1 cellular context compared by ENCODE assay signal in the genomic region with DNA sequence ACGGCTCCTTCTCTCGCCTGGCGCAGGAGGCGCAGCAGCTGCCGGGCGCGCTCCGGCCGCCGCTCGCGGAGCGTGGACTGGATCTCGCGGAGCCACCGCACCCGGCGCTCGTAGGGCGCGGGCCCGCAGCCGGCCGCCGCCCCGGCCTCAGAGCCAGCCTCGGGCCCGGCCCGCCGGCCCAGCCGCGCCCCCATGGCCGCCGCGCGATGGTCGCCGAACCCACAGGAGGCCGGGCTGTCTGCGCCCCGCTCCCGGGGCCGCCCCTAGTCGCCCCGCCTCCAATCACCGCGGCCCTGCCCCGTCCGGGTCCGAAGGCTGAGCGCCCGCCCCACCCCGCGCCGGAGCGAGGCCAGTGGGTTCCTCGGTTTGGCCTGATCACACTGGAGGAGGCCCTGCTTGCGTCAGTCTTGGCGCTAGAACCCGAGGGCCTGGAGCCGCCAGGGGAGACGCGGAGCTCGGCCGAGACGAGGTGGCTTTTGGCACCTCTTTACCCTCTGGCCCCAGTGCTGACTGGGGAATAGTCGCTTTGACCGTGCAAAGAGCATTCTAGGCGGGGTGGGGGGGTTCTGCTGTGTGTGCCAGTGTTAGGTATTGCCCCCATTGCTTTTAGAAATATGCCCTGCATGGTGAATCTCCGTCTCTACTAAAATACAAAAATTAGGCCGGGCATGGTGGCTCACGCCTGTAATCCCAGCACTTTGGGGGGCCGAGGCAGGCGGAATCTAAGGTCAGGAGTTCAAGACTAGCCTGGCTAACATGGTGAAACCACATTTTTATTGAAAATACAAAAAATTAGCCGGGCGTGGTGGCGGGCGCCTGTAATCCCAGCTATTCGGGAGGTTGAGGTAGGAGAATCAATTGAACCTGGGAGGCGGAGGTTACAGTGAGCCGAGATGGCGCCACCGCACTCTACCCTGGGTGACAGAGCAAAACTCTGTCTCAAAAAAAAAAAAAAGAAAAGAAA.
TF ChIP-seq lines count a peak whose summit lies in the region.

A gene with protein sequence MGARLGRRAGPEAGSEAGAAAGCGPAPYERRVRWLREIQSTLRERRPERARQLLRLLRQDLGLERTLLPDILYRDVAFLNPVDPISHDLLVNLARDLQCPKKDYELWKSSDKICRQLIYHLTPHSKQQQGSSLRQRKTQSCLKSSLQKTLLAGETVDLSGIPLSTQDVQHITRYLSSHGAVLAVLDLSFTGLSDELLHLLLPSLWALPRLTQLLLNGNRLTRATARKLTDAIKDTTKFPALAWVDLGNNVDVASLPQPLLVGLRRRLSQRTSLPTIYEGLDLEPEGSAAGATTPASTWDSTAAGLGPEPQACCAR (minus strand): TSS at position 228 of the 964 bp plus-strand sequence. CDS start 34 bp downstream, at position 194.

TF ChIP-seq in HepG2, 621 proteins besides CTCF, POLR2A, EP300 and RAD21 (continued from another document and continues in another):
- TF ChIP-seq, protein P1, sequence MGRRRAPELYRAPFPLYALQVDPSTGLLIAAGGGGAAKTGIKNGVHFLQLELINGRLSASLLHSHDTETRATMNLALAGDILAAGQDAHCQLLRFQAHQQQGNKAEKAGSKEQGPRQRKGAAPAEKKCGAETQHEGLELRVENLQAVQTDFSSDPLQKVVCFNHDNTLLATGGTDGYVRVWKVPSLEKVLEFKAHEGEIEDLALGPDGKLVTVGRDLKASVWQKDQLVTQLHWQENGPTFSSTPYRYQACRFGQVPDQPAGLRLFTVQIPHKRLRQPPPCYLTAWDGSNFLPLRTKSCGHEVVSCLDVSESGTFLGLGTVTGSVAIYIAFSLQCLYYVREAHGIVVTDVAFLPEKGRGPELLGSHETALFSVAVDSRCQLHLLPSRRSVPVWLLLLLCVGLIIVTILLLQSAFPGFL (CRISPR knock-in tag; IDR thresholded peaks at IDR 0.05), result no peak
- TF ChIP-seq, protein P2, sequence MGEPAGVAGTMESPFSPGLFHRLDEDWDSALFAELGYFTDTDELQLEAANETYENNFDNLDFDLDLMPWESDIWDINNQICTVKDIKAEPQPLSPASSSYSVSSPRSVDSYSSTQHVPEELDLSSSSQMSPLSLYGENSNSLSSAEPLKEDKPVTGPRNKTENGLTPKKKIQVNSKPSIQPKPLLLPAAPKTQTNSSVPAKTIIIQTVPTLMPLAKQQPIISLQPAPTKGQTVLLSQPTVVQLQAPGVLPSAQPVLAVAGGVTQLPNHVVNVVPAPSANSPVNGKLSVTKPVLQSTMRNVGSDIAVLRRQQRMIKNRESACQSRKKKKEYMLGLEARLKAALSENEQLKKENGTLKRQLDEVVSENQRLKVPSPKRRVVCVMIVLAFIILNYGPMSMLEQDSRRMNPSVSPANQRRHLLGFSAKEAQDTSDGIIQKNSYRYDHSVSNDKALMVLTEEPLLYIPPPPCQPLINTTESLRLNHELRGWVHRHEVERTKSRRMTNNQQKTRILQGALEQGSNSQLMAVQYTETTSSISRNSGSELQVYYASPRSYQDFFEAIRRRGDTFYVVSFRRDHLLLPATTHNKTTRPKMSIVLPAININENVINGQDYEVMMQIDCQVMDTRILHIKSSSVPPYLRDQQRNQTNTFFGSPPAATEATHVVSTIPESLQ (CRISPR knock-in tag; conservative IDR thresholded peaks at IDR 0.05), result no peak
- TF ChIP-seq NFIC (IDR thresholded peaks at IDR 0.05; ENCODE audit: low read length) (0 out of 2 replicates have a peak, but pooled peaks have one; percentile 50), WIZ (CRISPR knock-in tag; IDR thresholded peaks at IDR 0.05) (no peak), HMG20A (CRISPR knock-in tag; IDR thresholded peaks at IDR 0.05; ENCODE audit: borderline replicate concordance) (peak; percentile 46; the same call in 1 of the 2 replicates), ZNF724P (CRISPR knock-in tag; IDR thresholded peaks at IDR 0.05; ENCODE audit: borderline replicate concordance) (no peak; the same call in 1 of the 2 replicates), NR2F6 (IDR thresholded peaks at IDR 0.05) (no peak), NR2F6 (CRISPR knock-in tag; IDR thresholded peaks at IDR 0.05) (peak; percentile 72), TAF1 (CRISPR knock-in tag; IDR thresholded peaks at IDR 0.05) (peak; percentile 89), ZNF274 (CRISPR knock-in tag; IDR thresholded peaks at IDR 0.05) (no peak), ZNF256 (CRISPR knock-in tag; conservative IDR thresholded peaks at IDR 0.05) (no peak), KMT2A (CRISPR knock-in tag; IDR thresholded peaks at IDR 0.05) (no peak), ZBTB42 (CRISPR knock-in tag; IDR thresholded peaks at IDR 0.05) (no peak), HDAC6 (IDR thresholded peaks at IDR 0.05; ENCODE audit: low read depth, low read length) (no peak), TBL1XR1 (IDR thresholded peaks at IDR 0.05; ENCODE audit: borderline replicate concordance, low read length, partially characterized antibody) (no peak), U2AF1 (optimal IDR thresholded peaks at IDR 0.05; ENCODE audit: low read depth, low read length) (no peak), ZNF501 (CRISPR knock-in tag; IDR thresholded peaks at IDR 0.05) (peak; percentile 51), ZNF143 (CRISPR knock-in tag; IDR thresholded peaks at IDR 0.05) (no peak), ELF3 (CRISPR knock-in tag; IDR thresholded peaks at IDR 0.05) (peak; percentile 79), ZNF563 (CRISPR knock-in tag; IDR thresholded peaks at IDR 0.05) (no peak), ZNF333 (CRISPR knock-in tag; IDR thresholded peaks at IDR 0.05; ENCODE audit: borderline replicate concordance) (no peak), SP2 (CRISPR knock-in tag; IDR thresholded peaks at IDR 0.05) (0 out of 2 replicates have a peak, but pooled peaks have one; percentile 11), ZNF343 (CRISPR knock-in tag; IDR thresholded peaks at IDR 0.05) (0 out of 2 replicates have a peak, but pooled peaks have one; percentile 29), SIN3A (IDR thresholded peaks at IDR 0.05; ENCODE audit: borderline replicate concordance, low read depth, low read length) (peak; percentile 49; the same call in 1 of the 2 replicates), ZNF468 (CRISPR knock-in tag; IDR thresholded peaks at IDR 0.05) (no peak), ZFP41 (CRISPR knock-in tag; IDR thresholded peaks at IDR 0.05; ENCODE audit: borderline replicate concordance) (no peak)
- TF ChIP-seq, protein P3, sequence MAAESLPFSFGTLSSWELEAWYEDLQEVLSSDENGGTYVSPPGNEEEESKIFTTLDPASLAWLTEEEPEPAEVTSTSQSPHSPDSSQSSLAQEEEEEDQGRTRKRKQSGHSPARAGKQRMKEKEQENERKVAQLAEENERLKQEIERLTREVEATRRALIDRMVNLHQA (CRISPR knock-in tag; IDR thresholded peaks at IDR 0.05), result no peak
- TF ChIP-seq, protein P4, sequence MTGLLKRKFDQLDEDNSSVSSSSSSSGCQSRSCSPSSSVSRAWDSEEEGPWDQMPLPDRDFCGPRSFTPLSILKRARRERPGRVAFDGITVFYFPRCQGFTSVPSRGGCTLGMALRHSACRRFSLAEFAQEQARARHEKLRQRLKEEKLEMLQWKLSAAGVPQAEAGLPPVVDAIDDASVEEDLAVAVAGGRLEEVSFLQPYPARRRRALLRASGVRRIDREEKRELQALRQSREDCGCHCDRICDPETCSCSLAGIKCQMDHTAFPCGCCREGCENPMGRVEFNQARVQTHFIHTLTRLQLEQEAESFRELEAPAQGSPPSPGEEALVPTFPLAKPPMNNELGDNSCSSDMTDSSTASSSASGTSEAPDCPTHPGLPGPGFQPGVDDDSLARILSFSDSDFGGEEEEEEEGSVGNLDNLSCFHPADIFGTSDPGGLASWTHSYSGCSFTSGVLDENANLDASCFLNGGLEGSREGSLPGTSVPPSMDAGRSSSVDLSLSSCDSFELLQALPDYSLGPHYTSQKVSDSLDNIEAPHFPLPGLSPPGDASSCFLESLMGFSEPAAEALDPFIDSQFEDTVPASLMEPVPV (CRISPR knock-in tag; IDR thresholded peaks at IDR 0.05), result peak; percentile 52; the same call in 1 of the 2 replicates
- TF ChIP-seq, protein P5, sequence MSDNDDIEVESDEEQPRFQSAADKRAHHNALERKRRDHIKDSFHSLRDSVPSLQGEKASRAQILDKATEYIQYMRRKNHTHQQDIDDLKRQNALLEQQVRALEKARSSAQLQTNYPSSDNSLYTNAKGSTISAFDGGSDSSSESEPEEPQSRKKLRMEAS (IDR thresholded peaks at IDR 0.05), result peak; percentile 76
- TF ChIP-seq, protein P6, sequence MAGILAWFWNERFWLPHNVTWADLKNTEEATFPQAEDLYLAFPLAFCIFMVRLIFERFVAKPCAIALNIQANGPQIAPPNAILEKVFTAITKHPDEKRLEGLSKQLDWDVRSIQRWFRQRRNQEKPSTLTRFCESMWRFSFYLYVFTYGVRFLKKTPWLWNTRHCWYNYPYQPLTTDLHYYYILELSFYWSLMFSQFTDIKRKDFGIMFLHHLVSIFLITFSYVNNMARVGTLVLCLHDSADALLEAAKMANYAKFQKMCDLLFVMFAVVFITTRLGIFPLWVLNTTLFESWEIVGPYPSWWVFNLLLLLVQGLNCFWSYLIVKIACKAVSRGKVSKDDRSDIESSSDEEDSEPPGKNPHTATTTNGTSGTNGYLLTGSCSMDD (CRISPR knock-in tag; IDR thresholded peaks at IDR 0.05), result no peak
- TF ChIP-seq, protein P7, sequence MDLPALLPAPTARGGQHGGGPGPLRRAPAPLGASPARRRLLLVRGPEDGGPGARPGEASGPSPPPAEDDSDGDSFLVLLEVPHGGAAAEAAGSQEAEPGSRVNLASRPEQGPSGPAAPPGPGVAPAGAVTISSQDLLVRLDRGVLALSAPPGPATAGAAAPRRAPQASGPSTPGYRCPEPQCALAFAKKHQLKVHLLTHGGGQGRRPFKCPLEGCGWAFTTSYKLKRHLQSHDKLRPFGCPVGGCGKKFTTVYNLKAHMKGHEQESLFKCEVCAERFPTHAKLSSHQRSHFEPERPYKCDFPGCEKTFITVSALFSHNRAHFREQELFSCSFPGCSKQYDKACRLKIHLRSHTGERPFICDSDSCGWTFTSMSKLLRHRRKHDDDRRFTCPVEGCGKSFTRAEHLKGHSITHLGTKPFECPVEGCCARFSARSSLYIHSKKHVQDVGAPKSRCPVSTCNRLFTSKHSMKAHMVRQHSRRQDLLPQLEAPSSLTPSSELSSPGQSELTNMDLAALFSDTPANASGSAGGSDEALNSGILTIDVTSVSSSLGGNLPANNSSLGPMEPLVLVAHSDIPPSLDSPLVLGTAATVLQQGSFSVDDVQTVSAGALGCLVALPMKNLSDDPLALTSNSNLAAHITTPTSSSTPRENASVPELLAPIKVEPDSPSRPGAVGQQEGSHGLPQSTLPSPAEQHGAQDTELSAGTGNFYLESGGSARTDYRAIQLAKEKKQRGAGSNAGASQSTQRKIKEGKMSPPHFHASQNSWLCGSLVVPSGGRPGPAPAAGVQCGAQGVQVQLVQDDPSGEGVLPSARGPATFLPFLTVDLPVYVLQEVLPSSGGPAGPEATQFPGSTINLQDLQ (CRISPR knock-in tag; IDR thresholded peaks at IDR 0.05), result no peak
- TF ChIP-seq, protein P8, sequence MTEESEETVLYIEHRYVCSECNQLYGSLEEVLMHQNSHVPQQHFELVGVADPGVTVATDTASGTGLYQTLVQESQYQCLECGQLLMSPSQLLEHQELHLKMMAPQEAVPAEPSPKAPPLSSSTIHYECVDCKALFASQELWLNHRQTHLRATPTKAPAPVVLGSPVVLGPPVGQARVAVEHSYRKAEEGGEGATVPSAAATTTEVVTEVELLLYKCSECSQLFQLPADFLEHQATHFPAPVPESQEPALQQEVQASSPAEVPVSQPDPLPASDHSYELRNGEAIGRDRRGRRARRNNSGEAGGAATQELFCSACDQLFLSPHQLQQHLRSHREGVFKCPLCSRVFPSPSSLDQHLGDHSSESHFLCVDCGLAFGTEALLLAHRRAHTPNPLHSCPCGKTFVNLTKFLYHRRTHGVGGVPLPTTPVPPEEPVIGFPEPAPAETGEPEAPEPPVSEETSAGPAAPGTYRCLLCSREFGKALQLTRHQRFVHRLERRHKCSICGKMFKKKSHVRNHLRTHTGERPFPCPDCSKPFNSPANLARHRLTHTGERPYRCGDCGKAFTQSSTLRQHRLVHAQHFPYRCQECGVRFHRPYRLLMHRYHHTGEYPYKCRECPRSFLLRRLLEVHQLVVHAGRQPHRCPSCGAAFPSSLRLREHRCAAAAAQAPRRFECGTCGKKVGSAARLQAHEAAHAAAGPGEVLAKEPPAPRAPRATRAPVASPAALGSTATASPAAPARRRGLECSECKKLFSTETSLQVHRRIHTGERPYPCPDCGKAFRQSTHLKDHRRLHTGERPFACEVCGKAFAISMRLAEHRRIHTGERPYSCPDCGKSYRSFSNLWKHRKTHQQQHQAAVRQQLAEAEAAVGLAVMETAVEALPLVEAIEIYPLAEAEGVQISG (CRISPR knock-in tag; IDR thresholded peaks at IDR 0.05), result peak; percentile 66; the same call in 1 of the 2 replicates
- TF ChIP-seq, protein P9, sequence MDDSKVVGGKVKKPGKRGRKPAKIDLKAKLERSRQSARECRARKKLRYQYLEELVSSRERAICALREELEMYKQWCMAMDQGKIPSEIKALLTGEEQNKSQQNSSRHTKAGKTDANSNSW (CRISPR knock-in tag; IDR thresholded peaks at IDR 0.05; ENCODE audit: borderline replicate concordance), result no peak
- TF ChIP-seq, protein P10, sequence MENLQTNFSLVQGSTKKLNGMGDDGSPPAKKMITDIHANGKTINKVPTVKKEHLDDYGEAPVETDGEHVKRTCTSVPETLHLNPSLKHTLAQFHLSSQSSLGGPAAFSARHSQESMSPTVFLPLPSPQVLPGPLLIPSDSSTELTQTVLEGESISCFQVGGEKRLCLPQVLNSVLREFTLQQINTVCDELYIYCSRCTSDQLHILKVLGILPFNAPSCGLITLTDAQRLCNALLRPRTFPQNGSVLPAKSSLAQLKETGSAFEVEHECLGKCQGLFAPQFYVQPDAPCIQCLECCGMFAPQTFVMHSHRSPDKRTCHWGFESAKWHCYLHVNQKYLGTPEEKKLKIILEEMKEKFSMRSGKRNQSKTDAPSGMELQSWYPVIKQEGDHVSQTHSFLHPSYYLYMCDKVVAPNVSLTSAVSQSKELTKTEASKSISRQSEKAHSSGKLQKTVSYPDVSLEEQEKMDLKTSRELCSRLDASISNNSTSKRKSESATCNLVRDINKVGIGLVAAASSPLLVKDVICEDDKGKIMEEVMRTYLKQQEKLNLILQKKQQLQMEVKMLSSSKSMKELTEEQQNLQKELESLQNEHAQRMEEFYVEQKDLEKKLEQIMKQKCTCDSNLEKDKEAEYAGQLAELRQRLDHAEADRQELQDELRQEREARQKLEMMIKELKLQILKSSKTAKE (CRISPR knock-in tag; IDR thresholded peaks at IDR 0.05; ENCODE audit: borderline replicate concordance), result peak; percentile 55; the same call in 1 of the 2 replicates
- TF ChIP-seq, protein P11, sequence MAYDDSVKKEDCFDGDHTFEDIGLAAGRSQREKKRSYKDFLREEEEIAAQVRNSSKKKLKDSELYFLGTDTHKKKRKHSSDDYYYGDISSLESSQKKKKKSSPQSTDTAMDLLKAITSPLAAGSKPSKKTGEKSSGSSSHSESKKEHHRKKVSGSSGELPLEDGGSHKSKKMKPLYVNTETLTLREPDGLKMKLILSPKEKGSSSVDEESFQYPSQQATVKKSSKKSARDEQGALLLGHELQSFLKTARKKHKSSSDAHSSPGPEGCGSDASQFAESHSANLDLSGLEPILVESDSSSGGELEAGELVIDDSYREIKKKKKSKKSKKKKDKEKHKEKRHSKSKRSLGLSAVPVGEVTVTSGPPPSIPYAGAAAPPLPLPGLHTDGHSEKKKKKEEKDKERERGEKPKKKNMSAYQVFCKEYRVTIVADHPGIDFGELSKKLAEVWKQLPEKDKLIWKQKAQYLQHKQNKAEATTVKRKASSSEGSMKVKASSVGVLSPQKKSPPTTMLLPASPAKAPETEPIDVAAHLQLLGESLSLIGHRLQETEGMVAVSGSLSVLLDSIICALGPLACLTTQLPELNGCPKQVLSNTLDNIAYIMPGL (CRISPR knock-in tag; IDR thresholded peaks at IDR 0.05; ENCODE audit: borderline replicate concordance in 1 of 2, low read depth in 1 of 2), result peak; percentile 79 to 84; a peak in 3 of 4 replicates
